Comparison of ENCODE assay signal across 12 cellular contexts in the genomic region with DNA sequence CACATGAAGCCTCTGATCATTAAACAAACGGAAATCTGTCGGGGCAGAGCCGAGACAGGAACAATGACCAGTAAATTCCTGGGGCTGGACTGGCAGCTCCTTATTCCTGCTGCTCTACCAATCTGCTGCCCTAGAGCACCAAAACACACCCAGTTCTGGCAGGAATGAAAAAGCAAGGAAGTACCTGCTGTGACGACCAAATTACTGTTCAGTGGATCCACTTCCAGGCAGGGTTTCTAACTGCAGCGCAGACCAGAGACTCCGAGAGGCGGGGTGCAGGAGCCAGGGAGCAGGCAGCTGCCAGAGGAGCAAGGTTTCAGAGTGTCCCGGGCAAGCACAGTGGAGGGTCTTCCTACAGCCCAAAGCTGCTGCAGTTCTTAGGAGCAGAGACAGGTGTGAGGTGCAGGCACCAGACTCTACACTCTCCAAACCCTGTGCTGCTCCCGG. TPM values are rescaled to one million over a fixed set of nuclear protein-coding genes. Genes with fewer than 3 reads are reported as not detected.
DNase-seq lines count a peak whose midpoint lies in the region; ATAC-seq, FAIRE-seq and TF ChIP-seq lines count a peak whose summit lies in the region.
"Had no signal": no experiment of that assay in that cellular context is flagged by ENCODE, and none has a peak within 500 bp of the region (broad histone marks: within the 10 kb centered on the region; RNA-seq: fewer than 3 reads in every experiment).

No MANE protein-coding gene starts in this region.

- DNase-seq in NCI-H146 treated with DMSO at 0.1 percent for 48 hours (lab: John Stamatoyannopoulos, UW; ENCODE audit: unreplicated experiment) (peak; percentile 69), bronchial epithelial cell (ENCODE audit: low read depth) (peak; percentile 66), mesenchymal stem cell (no peak), ACHN (no peak)
- no peak for DNase-seq in stimulated activated CD4-positive, alpha-beta T cell treated with anti-CD3 and anti-CD28 coated beads, Interleukin-2, amount 100 ng/mL, for 24 hours
- DNase-seq: activated CD4-positive, CD25-positive, alpha-beta regulatory T cell; CD8-positive, alpha-beta memory T cell; thyroid gland had no signal

- no peak overlapping the region for H2BK15ac ChIP-seq in mesenchymal stem cell (ENCODE audit: low read depth, poor library complexity, severe bottlenecking)

- peak; percentile 13 for FAIRE-seq in bronchial epithelial cell (lab: Jason Lieb, UNC)

- H3K36me3 ChIP-seq in bronchial epithelial cell (ENCODE audit: control insufficient read depth, insufficient read depth, low read length) (no peaks in the 10 kb centered on the region), mesenchymal stem cell (ENCODE audit: control insufficient read depth in 1 of 2, insufficient read depth in 2 of 2, low read depth in 1 of 2, low read length in 2 of 2) (no peaks in the 10 kb centered on the region)
- H3K36me3 ChIP-seq: thyroid gland had no signal

- H3K4me3 ChIP-seq in bronchial epithelial cell (ENCODE audit: low read depth, low read length): no peak overlapping the region
- no peak overlapping the region for H3K4me3 ChIP-seq in mesenchymal stem cell (ENCODE audit: insufficient read depth in 1 of 2, low read depth in 1 of 2, low read length in 2 of 2)
- H3K4me3 ChIP-seq: thyroid gland had no signal

- H3K27ac ChIP-seq in C4-2B: peak overlapping the region; percentile 44
- no peak overlapping the region for H3K27ac ChIP-seq in mesenchymal stem cell (ENCODE audit: low read length, poor library complexity, severe bottlenecking)
- H3K27ac ChIP-seq: thyroid gland had no signal

- H2BK12ac ChIP-seq in mesenchymal stem cell (ENCODE audit: low read length in 2 of 2): no peak overlapping the region

- no peak overlapping the region for H4K8ac ChIP-seq in mesenchymal stem cell (ENCODE audit: low read length)

- TF ChIP-seq CTCF in C4-2B (conservative IDR thresholded peaks at IDR 0.05) (no peak), bronchial epithelial cell (IDR thresholded peaks at IDR 0.05; ENCODE audit: insufficient read depth, low read length, severe bottlenecking) (no peak)

- peak overlapping the region in 1 of 2 experiments; percentile 21 for H3K18ac ChIP-seq in mesenchymal stem cell (ENCODE audit: low read depth in 1 of 2, low read length in 2 of 2)

- no peak overlapping the region for H3K9ac ChIP-seq in mesenchymal stem cell (ENCODE audit: low read length)

- H3K23ac ChIP-seq in mesenchymal stem cell (ENCODE audit: low read length in 2 of 2): no peak overlapping the region

- no peaks in the 10 kb centered on the region for H3K79me1 ChIP-seq in mesenchymal stem cell (replicated peaks; ENCODE audit: low read length, poor library complexity, severe bottlenecking)

- H3K14ac ChIP-seq in mesenchymal stem cell (ENCODE audit: low read length in 2 of 2): no peak overlapping the region

- no peak overlapping the region for H3K4ac ChIP-seq in mesenchymal stem cell (ENCODE audit: low read depth in 1 of 2, low read length in 2 of 2)

- no peak overlapping the region for H4K91ac ChIP-seq in mesenchymal stem cell (ENCODE audit: low read length)

- no peak overlapping the region for H2BK120ac ChIP-seq in mesenchymal stem cell (ENCODE audit: low read depth, low read length)

- H2BK5ac ChIP-seq in mesenchymal stem cell (ENCODE audit: low read depth, low read length, poor library complexity, severe bottlenecking): no peak overlapping the region

- peaks cover 13% of the 10 kb centered on the region for H3K4me1 ChIP-seq in mesenchymal stem cell (ENCODE audit: control insufficient read depth, insufficient read depth, low read depth, low read length)

- in situ Hi-C loops in ACHN (cut with HindIII; ENCODE audit: low pct_ligation_motif_present, low pct_unique_long_range_greater_than_20kb, low sequenced_read_pairs): no loop called here

- H3K27me3 ChIP-seq in bronchial epithelial cell (ENCODE audit: control insufficient read depth, insufficient read depth, low read length) (peaks cover 6% of the 10 kb centered on the region), mesenchymal stem cell (ENCODE audit: control insufficient read depth in 1 of 2, insufficient read depth in 1 of 2, low read length in 2 of 2) (peaks cover 71% of the 10 kb centered on the region in 2 experiments)
- H3K27me3 ChIP-seq: thyroid gland had no signal

- ATAC-seq in HG03280 (IDR thresholded peaks at IDR 0.05; ENCODE audit: unreplicated experiment) (no peak), GM19397 (IDR thresholded peaks at IDR 0.05; ENCODE audit: unreplicated experiment) (no peak)

- H3K9me3 ChIP-seq in mesenchymal stem cell (ENCODE audit: control insufficient read depth, low read length): no peaks in the 10 kb centered on the region
- H3K9me3 ChIP-seq: thyroid gland had no signal

- H3K4me2 ChIP-seq in mesenchymal stem cell (ENCODE audit: low read length, poor library complexity, severe bottlenecking): peak overlapping the region; percentile 41

- WGBS in mesenchymal stem cell: 9% methylated on average over 9 of the region's 9 CpGs

- peak overlapping the region; percentile 29 for H2AFZ ChIP-seq in mesenchymal stem cell (ENCODE audit: low read depth, low read length)

- no peak overlapping the region for H2AK5ac ChIP-seq in mesenchymal stem cell (ENCODE audit: low read length, severe bottlenecking)

RNA-seq across cellular contexts. Expression of gene KANK4, which starts 32.4 kb away (rescaled TPM):
- 0.13 and 0.26 TPM in 2 replicates for total RNA-seq in bronchial epithelial cell
- polyA plus RNA-seq in mesenchymal stem cell (2013, experiment 1 of 2): not detected
- polyA plus RNA-seq in mesenchymal stem cell (2013, experiment 2 of 2): not detected
- total RNA-seq: CD8-positive, alpha-beta memory T cell; fibroblast of lung had no signal
- polyA plus RNA-seq: CD8-positive, alpha-beta memory T cell; fibroblast of lung had no signal

Comparison
In these comparisons a context has a peak if more than half of its experiments do, and no peak if none do; other contexts are left out.
1. DNase-seq: peak in NCI-H146 treated with DMSO at 0.1 percent for 48 hours (single experiment) and bronchial epithelial cell (single experiment); none in mesenchymal stem cell (single experiment), ACHN (single experiment) and stimulated activated CD4-positive, alpha-beta T cell treated with anti-CD3 and anti-CD28 coated beads, Interleukin-2, amount 100 ng/mL, for 24 hours (0 of 2).